24 cellular contexts compared by ENCODE assay signal in the genomic region with DNA sequence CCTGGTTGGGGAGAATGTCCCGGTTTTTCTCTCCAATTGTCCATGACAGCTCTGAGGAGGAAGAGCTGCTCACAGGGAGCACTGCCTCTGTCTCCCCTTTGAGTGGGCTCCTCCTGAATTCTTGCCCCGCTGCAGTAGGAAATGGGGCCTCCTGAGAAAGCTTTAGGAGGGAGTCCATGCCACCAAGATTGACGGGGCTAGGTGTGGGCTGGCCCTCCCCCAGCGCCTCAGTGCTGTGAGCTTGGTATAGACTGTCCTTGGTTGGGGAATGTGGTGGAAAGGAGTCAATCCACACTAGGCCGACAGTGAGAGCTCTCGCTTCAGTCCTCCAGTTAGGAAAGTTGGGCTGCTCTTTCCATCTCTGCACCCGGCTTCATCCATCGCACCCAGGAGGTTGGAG. TPM values are rescaled to one million over a fixed set of nuclear protein-coding genes. Genes with fewer than 3 reads are reported as not detected.
DNase-seq lines count a peak whose midpoint lies in the region; ATAC-seq, FAIRE-seq and TF ChIP-seq lines count a peak whose summit lies in the region.
"Had no signal": no experiment of that assay in that cellular context is flagged by ENCODE, and none has a peak within 500 bp of the region (broad histone marks: within the 10 kb centered on the region; RNA-seq: fewer than 3 reads in every experiment).

No MANE protein-coding gene starts in this region.

- no peak for DNase-seq in A673 (ENCODE audit: low spot score)
- peak in 1 of 61 donors; percentile 8 for DNase-seq in caudate nucleus (lab: John Stamatoyannopoulos, UW)
- DNase-seq in stomach = no peak
- DNase-seq in RCC 7860 (ENCODE audit: low spot score) = no peak
- no peak for DNase-seq in NCI-H510A (lab: John Stamatoyannopoulos, UW)
- DNase-seq in effector CD8-positive, alpha-beta T cell (lab: John Stamatoyannopoulos, UW) = no peak
- DNase-seq: 8988T; activated CD8-positive, alpha-beta T cell treated with anti-CD3 and anti-CD28 coated beads for 36 hours; activated naive CD4-positive, alpha-beta T cell; activated T-cell treated with anti-CD3 and anti-CD28 coated beads, Interleukin-2, amount 50 U/mL, for 1 hour; amniotic stem cell; DMS79; erythroblast; HFFc6; kidney; mammary epithelial cell; NCI-H187 treated with DMSO at 0.1 percent for 48 hours; NCI-H226; NCI-H82; T-helper 9 cell had no signal

- H3K27ac ChIP-seq in A673 (ENCODE audit: low read depth, low read length, poor library complexity, severe bottlenecking) = peak overlapping the region; percentile 43
- peak overlapping the region; percentile 89 for H3K27ac ChIP-seq in caudate nucleus (ENCODE audit: low read depth, low read length)
- H3K27ac ChIP-seq in muscle layer of colon (ENCODE audit: low read depth, low read length) = peak overlapping the region; percentile 97
- H3K27ac ChIP-seq in stomach = peak overlapping the region in 4 of 5 donors; percentile 69 to 82 (median 78)

- ATAC-seq in GM21825 (IDR thresholded peaks at IDR 0.05; ENCODE audit: unreplicated experiment) = no peak
- ATAC-seq: activated CD8-positive, alpha-beta T cell treated with anti-CD3 and anti-CD28 coated beads for 36 hours had no signal

- no peak for TF ChIP-seq CTCF in A673 (conservative IDR thresholded peaks at IDR 0.05; ENCODE audit: low read depth, low read length)
- no peak for TF ChIP-seq CTCF in stomach (IDR thresholded peaks at IDR 0.05)

- CTCF ChIA-PET in A673 (lab: Charles Lee) = no interaction called here

- TF ChIP-seq POLR2A in stomach (IDR thresholded peaks at IDR 0.05) = no peak

- no peak for TF ChIP-seq EP300 in stomach (IDR thresholded peaks at IDR 0.05)

- H3K27me3 ChIP-seq in A673 (replicated peaks; ENCODE audit: insufficient read depth, low read depth, low read length, poor library complexity) = no peaks in the 10 kb centered on the region
- H3K27me3 ChIP-seq in muscle layer of colon (ENCODE audit: control insufficient read depth in 1 of 2, insufficient read depth in 2 of 2, low read length in 2 of 2) = no peaks in the 10 kb centered on the region
- no peaks in the 10 kb centered on the region for H3K27me3 ChIP-seq in stomach

- no TSS peak for BruUV-seq in A673 (replicated peaks; lab: Mats Ljungman, UMichigan)

- H3K4me3 ChIP-seq in A673 (ENCODE audit: low read depth, low read length, poor library complexity, severe bottlenecking) (no peak overlapping the region), muscle layer of colon (ENCODE audit: low read depth in 1 of 2, low read length in 2 of 2) (peak overlapping the region in 1 of 2 donors; percentile 31), stomach (no peak overlapping the region)

- H3K9ac ChIP-seq in muscle layer of colon (ENCODE audit: low read length) = peak overlapping the region; percentile 8

- intact Hi-C loops in A673 (cut with micrococcal nuclease; ENCODE audit: unreplicated experiment) = no loop called here
- intact Hi-C loops in stomach (cut with DNase I; ENCODE audit: low total_unique reads) = no loop called here

- H3K9me3 ChIP-seq in A673 (ENCODE audit: low read depth, low read length, poor library complexity, severe bottlenecking) = no peaks in the 10 kb centered on the region
- no peaks in the 10 kb centered on the region for H3K9me3 ChIP-seq in muscle layer of colon (ENCODE audit: low read length)
- H3K9me3 ChIP-seq in stomach = no peaks in the 10 kb centered on the region

- H3K4me1 ChIP-seq in A673 (ENCODE audit: insufficient read depth, low read length, poor library complexity, severe bottlenecking) = peaks cover 23% of the 10 kb centered on the region
- H3K4me1 ChIP-seq in muscle layer of colon (ENCODE audit: insufficient read depth, low read length) = peaks cover 40% of the 10 kb centered on the region
- peaks cover 0 to 35% (median 20%) of the 10 kb centered on the region in 4 donors for H3K4me1 ChIP-seq in stomach

- WGBS in stomach, 5 donors = 86 to 97% (median 89%) methylated on average over 8 of the region's 8 CpGs

- POLR2A ChIA-PET in A673 (lab: Charles Lee; ENCODE audit: low non-redundant PET) = no interaction called here

- FAIRE-seq in RCC 7860 (lab: Jason Lieb, UNC) = no peak
- FAIRE-seq: frontal cortex, HTR-8/SVneo, kidney had no signal

- H3K36me3 ChIP-seq in A673 (ENCODE audit: insufficient read depth, low read length, poor library complexity, severe bottlenecking) (no peaks in the 10 kb centered on the region), muscle layer of colon (ENCODE audit: insufficient read depth, low read length) (no peaks in the 10 kb centered on the region), stomach (no peaks in the 10 kb centered on the region)

RNA-seq across cellular contexts. Expression of gene CTDSP2, which starts 23.4 kb away (rescaled TPM):
- total RNA-seq in A673 (2021) = 115 and 132 TPM in 2 replicates
- 100 to 1,000 TPM in 2 of 5 donors, 10 to 100 TPM in 3; 64.6 to 152 (median 82.4) TPM for total RNA-seq in stomach
- polyA plus RNA-seq in stomach = 10 to 100 TPM; 28.4 to 67.4 (median 65.4) TPM

RNA-seq across cellular contexts. Expression of gene AVIL, which starts 51.4 kb away (rescaled TPM):
- total RNA-seq in A673 (2021) = 4.4 and 5.4 TPM in 2 replicates
- 1 to 10 TPM in 4 of 5 donors, under 1 TPM in 1; 0.45 to 5.8 (median 4.1) TPM for total RNA-seq in stomach
- 1 to 10 TPM; 1.5 to 5.9 (median 2.3) TPM for polyA plus RNA-seq in stomach

Comparison
In these comparisons a context has a peak if more than half of its experiments do, and no peak if none do; other contexts are left out.
1. H3K27ac ChIP-seq: peak in every context shown above with its lines; median percentile 97 in muscle layer of colon; 89 in caudate nucleus; 78 in stomach; 43 in A673.